In the genomic region with DNA sequence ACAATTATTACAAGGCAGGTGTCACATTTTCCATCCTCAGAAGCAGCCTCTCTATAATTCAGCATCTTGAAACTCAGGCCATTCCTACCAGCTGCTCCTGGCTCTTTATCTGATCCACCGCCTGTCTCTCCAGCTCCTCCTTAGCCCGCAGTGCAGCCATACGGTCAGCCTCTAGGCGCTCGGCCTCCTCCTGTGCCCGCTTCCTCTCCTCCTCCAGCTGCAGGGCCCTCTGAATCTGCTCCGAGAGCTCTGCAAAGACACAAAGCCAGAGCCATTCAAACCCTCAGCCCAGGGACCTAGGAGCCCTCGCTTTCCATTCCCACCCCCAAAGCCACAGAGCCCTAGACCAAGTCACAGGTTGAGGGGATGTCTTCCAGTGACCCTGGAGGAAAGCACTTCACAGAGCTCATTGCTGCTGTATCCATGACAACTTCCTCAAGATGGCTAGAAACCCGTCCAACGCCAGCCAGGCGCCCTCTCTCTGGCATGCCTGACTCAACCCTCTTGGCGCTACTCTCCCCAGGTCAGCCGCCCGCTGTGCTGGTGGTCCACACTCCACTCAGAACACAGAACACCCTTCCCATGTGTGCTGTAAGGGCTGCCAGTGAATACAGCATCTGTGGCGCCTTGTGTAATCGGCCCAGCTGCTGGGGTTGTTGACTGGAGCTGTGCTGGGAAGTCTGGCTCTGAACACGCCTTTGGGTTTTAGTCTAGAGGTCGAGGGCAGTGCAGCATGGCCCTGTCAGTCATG, we compare ENCODE assay signal across 8 cellular contexts. TPM values are rescaled to one million over a fixed set of nuclear protein-coding genes. Genes with fewer than 3 reads are reported as not detected.
A peak's percentile ranks its signal among the peaks of the same experiment; 100 is the strongest.
DNase-seq lines count a peak whose midpoint lies in the region; ATAC-seq and FAIRE-seq lines count a peak whose summit lies in the region.
"Had no signal": no experiment of that assay in that cellular context is flagged by ENCODE, and none has a peak within 500 bp of the region (broad histone marks: within the 10 kb centered on the region; RNA-seq: fewer than 3 reads in every experiment).

No MANE protein-coding gene starts in this region.

- H3K36me3 ChIP-seq in NT2/D1 (ENCODE audit: insufficient read depth, insufficient read length, low read length) = peaks cover 98% of the 10 kb centered on the region

- H3K4me3 Mint-ChIP-seq in IgD-negative memory B cell = peak overlapping the region; percentile 16 to 87 (median 62)

- no peak for ATAC-seq in GM21390 (IDR thresholded peaks at IDR 0.05; ENCODE audit: unreplicated experiment)
- ATAC-seq: body of pancreas had no signal

- H3K9me3 Mint-ChIP-seq in IgD-negative memory B cell = peaks cover 0 to 4% (median 0%) of the 10 kb centered on the region in 3 donors

- H3K27me3 ChIP-seq in NT2/D1 (ENCODE audit: insufficient read depth, insufficient read length) = no peaks in the 10 kb centered on the region
- H3K27me3 ChIP-seq: body of pancreas had no signal

- peaks cover 19% of the 10 kb centered on the region for H3K4me1 ChIP-seq in NT2/D1 (ENCODE audit: insufficient read depth, insufficient read length)
- H3K4me1 ChIP-seq: body of pancreas had no signal

- no peaks in the 10 kb centered on the region for H3K9me3 ChIP-seq in NT2/D1 (ENCODE audit: insufficient read depth, low read length)
- H3K9me3 ChIP-seq: body of pancreas had no signal

- H3K36me3 Mint-ChIP-seq in IgD-negative memory B cell = peaks cover 37% of the 10 kb centered on the region

- H3K4me3 ChIP-seq in NT2/D1 (ENCODE audit: insufficient read length, low read depth) = no peak overlapping the region
- H3K4me3 ChIP-seq: body of pancreas had no signal

- peak overlapping the region; percentile 85 to 99 (median 97) for H3K27ac Mint-ChIP-seq in IgD-negative memory B cell

- peak overlapping the region; percentile 50 for H3K9ac ChIP-seq in NT2/D1 (ENCODE audit: insufficient read length, low read depth)

- DNase-seq in NT2/D1 (ENCODE audit: low read depth, low spot score) = no peak
- DNase-seq in globus pallidus (ENCODE audit: low spot score) = peak; percentile 65
- DNase-seq in putamen (ENCODE audit: low spot score) = peak; percentile 32
- DNase-seq in stimulated activated naive CD4-positive, alpha-beta T cell (lab: John Stamatoyannopoulos, UW) = no peak
- no peak for DNase-seq in RCC 7860 (ENCODE audit: low spot score)
- DNase-seq: body of pancreas had no signal

- H3K4me1 Mint-ChIP-seq in IgD-negative memory B cell = peaks cover 2 to 22% (median 4%) of the 10 kb centered on the region in 3 donors

- no peak for FAIRE-seq in RCC 7860 (lab: Jason Lieb, UNC)

- no peaks in the 10 kb centered on the region for H3K27me3 Mint-ChIP-seq in IgD-negative memory B cell

RNA-seq across cellular contexts. Expression of a gene that starts 49.3 kb away (rescaled TPM):
- 588 TPM for polyA plus RNA-seq in IgD-negative memory B cell

Comparison
In these comparisons a context has a peak if more than half of its experiments do, and no peak if none do; other contexts are left out.
1. DNase-seq: peak in globus pallidus (single experiment) and putamen (single experiment); none in NT2/D1 (single experiment), stimulated activated naive CD4-positive, alpha-beta T cell (0 of 6) and RCC 7860 (single experiment).